10 cellular contexts compared by ENCODE assay signal in the genomic region with DNA sequence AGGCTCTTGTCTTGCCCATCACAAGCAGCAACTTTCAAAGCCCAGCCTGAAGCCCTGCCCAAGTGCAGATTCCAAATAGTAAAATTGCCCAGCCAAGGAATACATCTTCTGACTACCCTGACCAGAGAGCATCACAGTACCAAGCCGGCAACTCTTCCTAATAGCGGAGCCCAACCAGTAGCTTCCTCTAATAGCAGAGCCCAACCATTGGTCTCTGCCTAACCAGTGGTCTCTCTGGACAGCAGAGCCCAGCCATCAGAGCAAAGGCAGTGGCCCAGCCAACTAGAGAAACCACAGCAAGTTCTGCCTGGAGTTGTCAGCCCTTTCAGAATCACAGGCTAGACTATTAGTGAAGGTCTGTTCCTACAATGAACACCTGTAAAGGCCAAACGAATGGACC.
DNase-seq lines count a peak whose midpoint lies in the region; ATAC-seq and TF ChIP-seq lines count a peak whose summit lies in the region.
"Had no signal": no experiment of that assay in that cellular context is flagged by ENCODE, and none has a peak within 500 bp of the region (broad histone marks: within the 10 kb centered on the region; RNA-seq: fewer than 3 reads in every experiment).

No MANE protein-coding gene starts in this region.

- no peak overlapping the region for H2BK5ac ChIP-seq in mesendoderm (ENCODE audit: low read length)

- no peak overlapping the region for H3K4me3 ChIP-seq in mesendoderm (ENCODE audit: low read length)
- H3K4me3 ChIP-seq in sigmoid colon: no peak overlapping the region

- no peak overlapping the region for H2AK5ac ChIP-seq in mesendoderm (ENCODE audit: low read length)

- H3K36me3 ChIP-seq in mesendoderm (ENCODE audit: control insufficient read depth, insufficient read depth, low read length) (no peaks in the 10 kb centered on the region), sigmoid colon (no peaks in the 10 kb centered on the region)

- peak; percentile 93 for DNase-seq in AG20443 (ENCODE audit: low spot score)
- peak; percentile 40 for DNase-seq in NCI-H1092 treated with DMSO at 0.1 percent for 48 hours (lab: John Stamatoyannopoulos, UW)
- peak; percentile 94 for DNase-seq in mesendoderm
- no peak for DNase-seq in sigmoid colon
- no peak for DNase-seq in GM10266 (ENCODE audit: extremely low spot score)
- DNase-seq in activated naive CD4-positive, alpha-beta T cell treated with Interleukin-2 at 50 U/mL for 16 hours: no peak
- DNase-seq: amniotic stem cell had no signal

- H3K4me1 ChIP-seq in mesendoderm (ENCODE audit: control insufficient read depth, low read depth, low read length) (no peaks in the 10 kb centered on the region), sigmoid colon (peaks cover 0 to 13% (median 10%) of the 10 kb centered on the region in 4 donors)

- TF ChIP-seq CTCF in sigmoid colon (IDR thresholded peaks at IDR 0.05) (no peak), GM10266 (IDR thresholded peaks at IDR 0.05; ENCODE audit: control insufficient read depth, insufficient read depth, low read depth, missing control alignments) (no peak)

- no peak for TF ChIP-seq EP300 in sigmoid colon (IDR thresholded peaks at IDR 0.05)

- TF ChIP-seq POLR2A in sigmoid colon (IDR thresholded peaks at IDR 0.05): no peak

- H2BK15ac ChIP-seq in mesendoderm (replicated peaks; ENCODE audit: low read depth): no peak overlapping the region

- no peak overlapping the region for H4K8ac ChIP-seq in mesendoderm (ENCODE audit: low read depth, low read length)

- no peak overlapping the region for H3K27ac ChIP-seq in mesendoderm (ENCODE audit: low read depth, low read length)
- H3K27ac ChIP-seq in sigmoid colon: peak overlapping the region in 1 of 4 donors; percentile 4

- no peak overlapping the region for H3K56ac ChIP-seq in mesendoderm (ENCODE audit: low read length)

- H3K4me2 ChIP-seq in mesendoderm (ENCODE audit: low read length): no peak overlapping the region

- H4K5ac ChIP-seq in mesendoderm (ENCODE audit: low read length): no peak overlapping the region

- H3K9ac ChIP-seq in mesendoderm (ENCODE audit: low read length): no peak overlapping the region

- H3K18ac ChIP-seq in mesendoderm (ENCODE audit: low read length): no peak overlapping the region

- H3K79me2 ChIP-seq in mesendoderm (ENCODE audit: control insufficient read depth, insufficient read depth, low read length): no peaks in the 10 kb centered on the region

- no peak overlapping the region for H3K23ac ChIP-seq in mesendoderm (ENCODE audit: low read length)

- no peak overlapping the region for H3K4ac ChIP-seq in mesendoderm (ENCODE audit: low read depth, low read length)

- no peaks in the 10 kb centered on the region for H3K79me1 ChIP-seq in mesendoderm (ENCODE audit: low read length)

- H3K9me3 ChIP-seq in sigmoid colon: no peaks in the 10 kb centered on the region

- no peak overlapping the region for H2BK120ac ChIP-seq in mesendoderm (ENCODE audit: low read depth, low read length)

- no CpG with 5 or more reads among the region's 3 CpGs for WGBS in mesendoderm (ENCODE audit: extremely low coverage, insufficient coverage, low lambda C conversion rate)
- 59 to 74% methylated on average over 3 of the region's 3 CpGs for WGBS in sigmoid colon, 2 donors

- H3K27me3 ChIP-seq in mesendoderm (ENCODE audit: insufficient read depth, low read length, poor library complexity) (no peaks in the 10 kb centered on the region), sigmoid colon (no peaks in the 10 kb centered on the region)

- intact Hi-C loops in sigmoid colon (cut with DNase I): no loop called here

- peak; percentile 48 for ATAC-seq in esophagus mucosa
- no peak for ATAC-seq in HG03460 (IDR thresholded peaks at IDR 0.05; ENCODE audit: unreplicated experiment)
- ATAC-seq: stimulated activated memory B cell treated with anti-CD40 and anti-IgM and Interleukin-4, amounts not matched to agents 10 μg/mL and 1 μg/mL and 100 μg/mL, for 72 hours had no signal

Comparison
In these comparisons a context has a peak if more than half of its experiments do, and no peak if none do; other contexts are left out.
1. DNase-seq: peak in AG20443 (single experiment), NCI-H1092 treated with DMSO at 0.1 percent for 48 hours (single experiment) and mesendoderm (single experiment); none in sigmoid colon (single experiment), GM10266 (single experiment) and activated naive CD4-positive, alpha-beta T cell treated with Interleukin-2 at 50 U/mL for 16 hours (single experiment).